1 cellular context compared by ENCODE assay signal in the genomic region with DNA sequence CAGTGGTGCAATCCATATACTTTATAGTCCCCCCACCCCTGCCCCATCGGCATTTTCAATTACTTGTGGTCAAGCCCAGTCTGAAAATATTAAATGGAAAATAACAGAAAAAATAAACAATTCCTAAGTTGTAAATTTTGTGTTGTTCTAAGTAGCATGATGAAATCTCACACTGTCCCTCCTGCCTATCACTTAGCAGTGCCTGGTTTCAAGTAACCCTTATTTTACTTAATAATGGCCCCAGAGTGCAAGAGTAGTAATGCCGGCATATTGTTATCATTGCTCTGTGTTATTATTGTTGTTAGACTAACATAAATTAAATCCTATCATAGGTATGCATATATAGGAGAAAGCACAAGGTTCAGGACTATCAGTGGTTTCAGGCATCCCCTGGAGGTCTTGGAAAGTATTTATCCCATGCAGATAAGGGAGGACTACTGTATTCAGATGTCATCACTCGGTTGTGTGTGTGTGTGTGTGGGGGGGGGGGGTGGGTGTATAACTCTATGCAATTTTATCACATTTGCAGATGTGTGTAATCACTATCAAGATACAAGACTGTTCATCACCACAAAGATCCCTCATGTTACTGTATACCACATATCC.
TF ChIP-seq lines count a peak whose summit lies in the region.

No MANE protein-coding gene starts in this region.

TF ChIP-seq in HEK293, 187 proteins besides CTCF, POLR2A, EP300 and RAD21 (continued from another document):
- TF ChIP-seq PRDM6 (tag by site-specific recombination; IDR thresholded peaks at IDR 0.05) (peak; percentile 70), ZNF768 (tag by site-specific recombination; IDR thresholded peaks at IDR 0.05) (no peak), OSR2 (tag by site-specific recombination; IDR thresholded peaks at IDR 0.05) (peak; percentile 32; the same call in 1 of the 2 replicates), ZNF184 (tag by site-specific recombination; IDR thresholded peaks at IDR 0.05) (no peak), ZSCAN18 (tag by site-specific recombination; IDR thresholded peaks at IDR 0.05) (no peak), PRDM10 (tag by site-specific recombination; IDR thresholded peaks at IDR 0.05) (peak; percentile 57), ZNF223 (tag by site-specific recombination; IDR thresholded peaks at IDR 0.05) (no peak)
- TF ChIP-seq, protein P1, sequence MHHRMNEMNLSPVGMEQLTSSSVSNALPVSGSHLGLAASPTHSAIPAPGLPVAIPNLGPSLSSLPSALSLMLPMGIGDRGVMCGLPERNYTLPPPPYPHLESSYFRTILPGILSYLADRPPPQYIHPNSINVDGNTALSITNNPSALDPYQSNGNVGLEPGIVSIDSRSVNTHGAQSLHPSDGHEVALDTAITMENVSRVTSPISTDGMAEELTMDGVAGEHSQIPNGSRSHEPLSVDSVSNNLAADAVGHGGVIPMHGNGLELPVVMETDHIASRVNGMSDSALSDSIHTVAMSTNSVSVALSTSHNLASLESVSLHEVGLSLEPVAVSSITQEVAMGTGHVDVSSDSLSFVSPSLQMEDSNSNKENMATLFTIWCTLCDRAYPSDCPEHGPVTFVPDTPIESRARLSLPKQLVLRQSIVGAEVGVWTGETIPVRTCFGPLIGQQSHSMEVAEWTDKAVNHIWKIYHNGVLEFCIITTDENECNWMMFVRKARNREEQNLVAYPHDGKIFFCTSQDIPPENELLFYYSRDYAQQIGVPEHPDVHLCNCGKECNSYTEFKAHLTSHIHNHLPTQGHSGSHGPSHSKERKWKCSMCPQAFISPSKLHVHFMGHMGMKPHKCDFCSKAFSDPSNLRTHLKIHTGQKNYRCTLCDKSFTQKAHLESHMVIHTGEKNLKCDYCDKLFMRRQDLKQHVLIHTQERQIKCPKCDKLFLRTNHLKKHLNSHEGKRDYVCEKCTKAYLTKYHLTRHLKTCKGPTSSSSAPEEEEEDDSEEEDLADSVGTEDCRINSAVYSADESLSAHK (tag by site-specific recombination; IDR thresholded peaks at IDR 0.05), result peak; percentile 92
- TF ChIP-seq, protein P2, sequence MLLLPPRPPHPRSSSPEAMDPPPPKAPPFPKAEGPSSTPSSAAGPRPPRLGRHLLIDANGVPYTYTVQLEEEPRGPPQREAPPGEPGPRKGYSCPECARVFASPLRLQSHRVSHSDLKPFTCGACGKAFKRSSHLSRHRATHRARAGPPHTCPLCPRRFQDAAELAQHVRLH (tag by site-specific recombination; IDR thresholded peaks at IDR 0.05), result no peak
TF ChIP-seq in HEK293: peak in this region for 6.
